In the genomic region with DNA sequence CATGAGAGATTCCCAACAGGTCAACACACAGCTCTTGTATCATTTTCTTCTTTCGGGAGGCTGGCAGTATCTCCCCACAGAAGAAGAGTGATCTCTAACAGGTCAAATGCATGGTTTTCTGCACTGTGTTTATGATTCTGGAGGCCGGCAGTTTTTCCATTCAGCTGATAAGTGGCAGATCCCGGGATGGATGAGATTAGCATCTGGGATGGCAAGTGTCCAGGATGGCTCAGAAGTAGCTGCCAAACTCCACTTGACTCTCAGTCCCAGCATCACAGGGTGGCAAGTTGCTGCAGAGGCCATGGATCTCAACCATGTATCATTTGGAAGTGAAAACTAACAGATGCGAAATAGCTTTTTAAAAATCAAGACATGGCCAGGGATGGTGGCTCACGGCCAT, we compare ENCODE assay signal across 21 cellular contexts.
DNase-seq lines count a peak whose midpoint lies in the region; ATAC-seq and TF ChIP-seq lines count a peak whose summit lies in the region.
"Had no signal": no experiment of that assay in that cellular context is flagged by ENCODE, and none has a peak within 500 bp of the region (broad histone marks: within the 10 kb centered on the region; RNA-seq: fewer than 3 reads in every experiment).

No MANE protein-coding gene starts in this region.

- H3K4me3 ChIP-seq in BE2C (ENCODE audit: low read depth, low read length) = no peak overlapping the region
- no peak overlapping the region for H3K4me3 ChIP-seq in neuronal stem cell (ENCODE audit: low read length in 2 of 2)
- H3K4me3 ChIP-seq: GM12878 had no signal

- H3K4me2 ChIP-seq in neuronal stem cell (ENCODE audit: insufficient read depth, low read length, poor library complexity, severe bottlenecking) = no peak overlapping the region

- no peak overlapping the region for H3K9ac ChIP-seq in neuronal stem cell (ENCODE audit: low read depth, low read length, poor library complexity)

- H3K4me3 Mint-ChIP-seq in naive thymus-derived CD8-positive, alpha-beta T cell = no peak overlapping the region
- H3K4me3 Mint-ChIP-seq: B cell; CD4-positive, alpha-beta T cell; T-helper 1 cell treated with Interleukin-12 subunit alpha and Interleukin-12 subunit beta and Interleukin-4 antibody, amounts not matched to agents 30 μg/mL and 1 μg/mL, for 36 hours had no signal

- no peaks in the 10 kb centered on the region for H3K79me1 ChIP-seq in neuronal stem cell (ENCODE audit: low read depth, low read length)

- H2BK120ac ChIP-seq in neuronal stem cell (ENCODE audit: low read depth, low read length) = no peak overlapping the region

- H3K4me1 ChIP-seq in BE2C = peaks cover 7% of the 10 kb centered on the region; the same call in 1 of the 2 replicates
- peaks cover 5 to 11% of the 10 kb centered on the region in 2 donors for H3K4me1 ChIP-seq in neuronal stem cell (ENCODE audit: control insufficient read depth in 2 of 2, insufficient read depth in 1 of 2, low read depth in 1 of 2, low read length in 2 of 2)

- no peak overlapping the region for H2BK15ac ChIP-seq in neuronal stem cell (ENCODE audit: low read length)

- H2BK12ac ChIP-seq in neuronal stem cell (ENCODE audit: low read length) = no peak overlapping the region

- H3K9me3 ChIP-seq in BE2C (no peaks in the 10 kb centered on the region), neuronal stem cell (replicated peaks in 1 of 2; ENCODE audit: control insufficient read depth in 2 of 2, insufficient read depth in 1 of 2, low read depth in 1 of 2, low read length in 2 of 2) (no peaks in the 10 kb centered on the region)

- no peaks in the 10 kb centered on the region for H3K36me3 Mint-ChIP-seq in naive thymus-derived CD8-positive, alpha-beta T cell

- in situ Hi-C loops in ACHN (cut with HindIII; ENCODE audit: low pct_ligation_motif_present, low pct_unique_long_range_greater_than_20kb, low sequenced_read_pairs) = no loop called here

- ATAC-seq in GM19455 (IDR thresholded peaks at IDR 0.05; ENCODE audit: unreplicated experiment) = no peak
- ATAC-seq in naive thymus-derived CD8-positive, alpha-beta T cell = no peak
- ATAC-seq: GM12878, Panc1, Right ventricle myocardium inferior had no signal

- H4K8ac ChIP-seq in neuronal stem cell (ENCODE audit: low read depth, low read length) = no peak overlapping the region

- H3K14ac ChIP-seq in neuronal stem cell (ENCODE audit: low read length) = no peak overlapping the region

- POLR2A ChIA-PET in naive thymus-derived CD8-positive, alpha-beta T cell (lab: Charles Lee) = no interaction called here

- peaks cover 0 to 4% (median 2%) of the 10 kb centered on the region in 5 donors for H3K27me3 Mint-ChIP-seq in naive thymus-derived CD8-positive, alpha-beta T cell
- H3K27me3 Mint-ChIP-seq: CD4-positive, alpha-beta T cell had no signal

- H3K4me1 Mint-ChIP-seq in naive thymus-derived CD8-positive, alpha-beta T cell = peaks cover 13 to 35% (median 16%) of the 10 kb centered on the region in 4 donors

- H2AK5ac ChIP-seq in neuronal stem cell (ENCODE audit: low read depth, low read length) = peak overlapping the region; percentile 69

- H3K4ac ChIP-seq in neuronal stem cell (ENCODE audit: low read length) = no peak overlapping the region

- H3K27ac Mint-ChIP-seq in naive thymus-derived CD8-positive, alpha-beta T cell = no peak overlapping the region
- H3K27ac Mint-ChIP-seq: B cell; CD4-positive, alpha-beta T cell; T-helper 1 cell treated with Interleukin-12 subunit alpha and Interleukin-12 subunit beta and Interleukin-4 antibody, amounts not matched to agents 30 μg/mL and 1 μg/mL, for 36 hours had no signal

- H4K91ac ChIP-seq in neuronal stem cell (ENCODE audit: low read depth, low read length, poor library complexity) = no peak overlapping the region

- H3K23ac ChIP-seq in neuronal stem cell (ENCODE audit: low read depth, low read length, poor library complexity) = no peak overlapping the region

- WGBS in neuronal stem cell (ENCODE audit: extremely low coverage in 2 of 2, insufficient read length in 2 of 2, insufficient replicate concordance in 1 of 2), 2 donors = no CpG with 5 or more reads among the region's 5 CpGs

- H3K27ac ChIP-seq in neuronal stem cell (replicated peaks; ENCODE audit: low read length) = no peak overlapping the region

- TF ChIP-seq CTCF in BE2C (IDR thresholded peaks at IDR 0.05; ENCODE audit: low read depth, low read length) = no peak

- H3K36me3 ChIP-seq in BE2C (no peaks in the 10 kb centered on the region), neuronal stem cell (replicated peaks in 1 of 2; ENCODE audit: control insufficient read depth in 2 of 2, insufficient read depth in 2 of 2, low read length in 2 of 2) (no peaks in the 10 kb centered on the region)

- DNase-seq in BE2C (peak; percentile 15), M059J (ENCODE audit: low read depth) (peak; percentile 28), SK-N-DZ (ENCODE audit: low spot score) (peak; percentile 39), neuronal stem cell (ENCODE audit: low spot score) (no peak), kidney tubule cell (ENCODE audit: low spot score) (no peak), ACHN (no peak)
- no peak for DNase-seq in naive thymus-derived CD8-positive, alpha-beta T cell
- DNase-seq: CD4-positive, alpha-beta T cell; DND-41; GDM1; GOT3; MV-4-11; NCI-H1436 treated with DMSO at 0.1 percent for 48 hours; NCI-H2081 treated with DMSO at 0.1 percent for 48 hours; NCI-H774 had no signal

- peak overlapping the region; percentile 4 for H2BK5ac ChIP-seq in neuronal stem cell (ENCODE audit: low read length)

- H2AFZ ChIP-seq in neuronal stem cell (ENCODE audit: low read length) = no peak overlapping the region

- H3K27me3 ChIP-seq in BE2C (no peaks in the 10 kb centered on the region; the same call in 1 of the 2 replicates), neuronal stem cell (ENCODE audit: control insufficient read depth in 3 of 3, insufficient read depth in 3 of 3, low read depth in 1 of 3, low read length in 3 of 3) (no peaks in the 10 kb centered on the region)

- H3K9me3 Mint-ChIP-seq in naive thymus-derived CD8-positive, alpha-beta T cell = no peaks in the 10 kb centered on the region
- H3K9me3 Mint-ChIP-seq: CD4-positive, alpha-beta T cell; T-helper 1 cell treated with Interleukin-12 subunit alpha and Interleukin-12 subunit beta and Interleukin-4 antibody, amounts not matched to agents 30 μg/mL and 1 μg/mL, for 36 hours had no signal

- H3K18ac ChIP-seq in neuronal stem cell (ENCODE audit: low read length) = no peak overlapping the region

Comparison
In these comparisons a context has a peak if more than half of its experiments do, and no peak if none do; other contexts are left out.
1. DNase-seq: peak in BE2C (single experiment), M059J (single experiment) and SK-N-DZ (single experiment); none in neuronal stem cell (single experiment), kidney tubule cell (single experiment), ACHN (single experiment) and naive thymus-derived CD8-positive, alpha-beta T cell (0 of 10).